In genomic region chr15:47182818-47183217, GRCh38 we compare ENCODE assay signal across 31 cellular contexts.
"Had no signal": no experiment of that assay in that cellular context is flagged by ENCODE, and none has a peak within 500 bp of the region (broad histone marks: within the 10 kb centered on the region; RNA-seq: fewer than 3 reads in every experiment).

No MANE protein-coding gene starts in this region.

- H3K4me3 Mint-ChIP-seq: activated CD4-positive, alpha-beta T cell treated with anti-CD3 and anti-CD28 coated beads, Interleukin-2, amount 10 ng/mL, durations not matched to agents 24 days and 14 days; activated CD8-positive, alpha-beta T cell treated with anti-CD3 and anti-CD28 coated beads for 36 hours; activated naive CD8-positive, alpha-beta T cell treated with anti-CD3 and anti-CD28 coated beads for 36 hours; T-helper 1 cell treated with Interleukin-12 subunit alpha and Interleukin-12 subunit beta and Interleukin-4 antibody, amounts not matched to agents 30 μg/mL and 1 μg/mL, for 36 hours; T-helper 2 cell treated with Interferon-gamma antibody and Interleukin-4, amounts not matched to agents 5 μg/mL and 100 μg/mL, for 36 hours had no signal

- H3K27ac ChIP-seq: breast epithelium, PC-9, SJSA1 had no signal

- H3K9me3 ChIP-seq: breast epithelium, MG63, SJSA1, SK-N-SH had no signal

- H3K4me3 ChIP-seq: MG63, PC-9, SJSA1 had no signal

- H3K4me1 Mint-ChIP-seq: activated naive CD8-positive, alpha-beta T cell treated with anti-CD3 and anti-CD28 coated beads for 36 hours; activated T-helper 17 cell treated with anti-CD3 and anti-CD28 coated beads, Interleukin-2, amount 50 U/mL, for 72 hours had no signal

- H3K4me2 ChIP-seq: PC-9, SK-N-SH had no signal

- H3K36me3 Mint-ChIP-seq: activated naive CD8-positive, alpha-beta T cell treated with anti-CD3 and anti-CD28 coated beads for 36 hours had no signal

- H3K36me3 ChIP-seq: breast epithelium, MG63, SJSA1 had no signal

- H3K9me3 Mint-ChIP-seq: activated naive CD8-positive, alpha-beta T cell treated with anti-CD3 and anti-CD28 coated beads for 36 hours; T-helper 1 cell treated with Interleukin-12 subunit alpha and Interleukin-12 subunit beta and Interleukin-4 antibody, amounts not matched to agents 30 μg/mL and 1 μg/mL, for 36 hours; T-helper 2 cell treated with Interferon-gamma antibody and Interleukin-4, amounts not matched to agents 5 μg/mL and 100 μg/mL, for 36 hours had no signal

- H3K4me1 ChIP-seq: breast epithelium, SJSA1 had no signal

- DNase-seq: activated CD4-positive, alpha-beta T cell treated with anti-CD3 and anti-CD28 coated beads, Interleukin-2, amount 10 ng/mL, durations not matched to agents 24 days and 14 days; activated CD4-positive, alpha-beta T cell treated with anti-CD3 and anti-CD28 coated beads, Interleukin-2, amount 50 U/mL, for 4 hours; activated CD8-positive, alpha-beta T cell treated with anti-CD3 and anti-CD28 coated beads for 36 hours; activated effector memory CD4-positive, alpha-beta T cell treated with anti-CD3 and anti-CD28 coated beads, Interleukin-2, amount 50 U/mL, for 16 hours; activated naive CD4-positive, alpha-beta T cell; activated naive CD4-positive, alpha-beta T cell treated with anti-CD3 and anti-CD28 coated beads, Interleukin-2, amount 50 U/mL, for 16 hours; activated naive CD8-positive, alpha-beta T cell treated with anti-CD3 and anti-CD28 coated beads for 36 hours; activated T-cell treated with anti-CD3 and anti-CD28 coated beads, Interleukin-2, amount 50 U/mL, for 1 hour; activated T-cell treated with anti-CD3 and anti-CD28 coated beads, Interleukin-2, amount 50 U/mL, for 72 hours; amniotic stem cell; aorta; Kasumi-1; KG1; MG63; NCI-H1048; NCI-H1105 treated with DMSO at 0.1 percent for 48 hours; NCI-H1436; NCI-H1694; NCI-H1930; NCI-H2081 treated with DMSO at 0.1 percent for 48 hours; NCI-H345; NCI-H524 treated with DMSO at 0.1 percent for 48 hours; NCI-H748 treated with DMSO at 0.1 percent for 48 hours; PC-9; SHP77 treated with DMSO at 0.1 percent for 48 hours; SK-N-SH had no signal

- H3K9ac ChIP-seq: SK-N-SH had no signal

- H2AFZ ChIP-seq: PC-9 had no signal

- H3K27ac Mint-ChIP-seq: activated CD4-positive, alpha-beta T cell treated with anti-CD3 and anti-CD28 coated beads, Interleukin-2, amount 10 ng/mL, durations not matched to agents 24 days and 14 days; activated CD8-positive, alpha-beta T cell treated with anti-CD3 and anti-CD28 coated beads for 36 hours; activated naive CD8-positive, alpha-beta T cell treated with anti-CD3 and anti-CD28 coated beads for 36 hours; activated T-cell treated with anti-CD3 and anti-CD28 coated beads, Interleukin-2, amount 50 U/mL, for 72 hours; activated T-helper 17 cell treated with anti-CD3 and anti-CD28 coated beads, Interleukin-2, amount 50 U/mL, for 72 hours; T-helper 1 cell treated with Interleukin-12 subunit alpha and Interleukin-12 subunit beta and Interleukin-4 antibody, amounts not matched to agents 30 μg/mL and 1 μg/mL, for 36 hours; T-helper 2 cell treated with Interferon-gamma antibody and Interleukin-4, amounts not matched to agents 5 μg/mL and 100 μg/mL, for 36 hours had no signal

- ATAC-seq: activated CD8-positive, alpha-beta T cell treated with anti-CD3 and anti-CD28 coated beads for 36 hours; activated T-cell treated with anti-CD3 and anti-CD28 coated beads, Interleukin-2, amount 50 U/mL, for 72 hours; activated T-helper 17 cell treated with anti-CD3 and anti-CD28 coated beads, Interleukin-2, amount 50 U/mL, for 72 hours had no signal
